ENCODE assay signal across 1 cellular context in genomic region chr10:101060951-101061813, GRCh38.
TF ChIP-seq lines count a peak whose summit lies in the region.

No MANE protein-coding gene starts in this region.

TF ChIP-seq in HepG2, 621 proteins besides CTCF, POLR2A, EP300 and RAD21 (continued from another document and continues in another):
- TF ChIP-seq ZNF432 (CRISPR knock-in tag; IDR thresholded peaks at IDR 0.05; ENCODE audit: borderline replicate concordance) = peak; percentile 65; the same call in 1 of the 2 replicates
- TF ChIP-seq MBD4 (IDR thresholded peaks at IDR 0.05; ENCODE audit: borderline replicate concordance, low read length) = no peak
- TF ChIP-seq ZNF101 (CRISPR knock-in tag; IDR thresholded peaks at IDR 0.05; ENCODE audit: borderline replicate concordance, low read depth) = no peak
- TF ChIP-seq KLF13 (CRISPR knock-in tag; IDR thresholded peaks at IDR 0.05) = no peak
- TF ChIP-seq RAD51 (IDR thresholded peaks at IDR 0.05; ENCODE audit: borderline replicate concordance) = no peak
- 0 out of 2 replicates have a peak, but pooled peaks have one; percentile 60 for TF ChIP-seq IRF9 (CRISPR knock-in tag; IDR thresholded peaks at IDR 0.05; ENCODE audit: borderline replicate concordance)
- no peak; the same call in 1 of the 2 replicates for TF ChIP-seq ZBTB42 (CRISPR knock-in tag; IDR thresholded peaks at IDR 0.05)
- TF ChIP-seq ZNF451 (CRISPR knock-in tag; IDR thresholded peaks at IDR 0.05) = 0 out of 2 replicates have a peak, but pooled peaks have one; percentile 34
- TF ChIP-seq YEATS2 (CRISPR knock-in tag; IDR thresholded peaks at IDR 0.05; ENCODE audit: borderline replicate concordance) = peak; percentile 52
- TF ChIP-seq ZNF263 (CRISPR knock-in tag; IDR thresholded peaks at IDR 0.05) = no peak
- 0 out of 2 replicates have a peak, but pooled peaks have one; percentile 45 for TF ChIP-seq EEA1 (CRISPR knock-in tag; IDR thresholded peaks at IDR 0.05; ENCODE audit: borderline replicate concordance)
- TF ChIP-seq ZNF614 (CRISPR knock-in tag; IDR thresholded peaks at IDR 0.05; ENCODE audit: borderline replicate concordance) = peak; percentile 79; the same call in 1 of the 2 replicates
- peak; percentile 39; the same call in 1 of the 2 replicates for TF ChIP-seq ZNF746 (CRISPR knock-in tag; IDR thresholded peaks at IDR 0.05)
- TF ChIP-seq ZNF543 (CRISPR knock-in tag; IDR thresholded peaks at IDR 0.05) = peak; percentile 71; the same call in 1 of the 2 replicates
- peak; percentile 51; the same call in 1 of the 2 replicates for TF ChIP-seq NKX3-1 (CRISPR knock-in tag; IDR thresholded peaks at IDR 0.05)
- no peak for TF ChIP-seq ATAD3A (CRISPR knock-in tag; IDR thresholded peaks at IDR 0.05)
- TF ChIP-seq ATF6 (CRISPR knock-in tag; conservative IDR thresholded peaks at IDR 0.05) = no peak
- 0 out of 2 replicates have a peak, but pooled peaks have one; percentile 41 for TF ChIP-seq ZBTB7A (CRISPR knock-in tag; IDR thresholded peaks at IDR 0.05)
- no peak for TF ChIP-seq ZNF329 (CRISPR knock-in tag; IDR thresholded peaks at IDR 0.05; ENCODE audit: low read depth)
- TF ChIP-seq MEIS1 (CRISPR knock-in tag; IDR thresholded peaks at IDR 0.05; ENCODE audit: borderline replicate concordance) = peak; percentile 66; the same call in 1 of the 2 replicates
- no peak; the same call in 1 of the 2 replicates for TF ChIP-seq ZNF598 (CRISPR knock-in tag; IDR thresholded peaks at IDR 0.05; ENCODE audit: borderline replicate concordance)
- TF ChIP-seq TBX3 (IDR thresholded peaks at IDR 0.05; ENCODE audit: borderline replicate concordance) = no peak
- TF ChIP-seq ZNF468 (CRISPR knock-in tag; IDR thresholded peaks at IDR 0.05) = 0 out of 2 replicates have a peak, but pooled peaks have one; percentile 41
- TF ChIP-seq TFDP1 (CRISPR knock-in tag; IDR thresholded peaks at IDR 0.05; ENCODE audit: borderline replicate concordance) = no peak; the same call in 1 of the 2 replicates
- peak; percentile 95 for TF ChIP-seq POLR2G (IDR thresholded peaks at IDR 0.05; ENCODE audit: low read depth, low read length)
- TF ChIP-seq ZNF335 (CRISPR knock-in tag; IDR thresholded peaks at IDR 0.05) = no peak
- TF ChIP-seq HOXA9 (CRISPR knock-in tag; IDR thresholded peaks at IDR 0.05; ENCODE audit: borderline replicate concordance) = peak; percentile 88
- TF ChIP-seq DRAP1 (CRISPR knock-in tag; IDR thresholded peaks at IDR 0.05) = peak; percentile 91
- peak in 1 of 2 experiments; percentile 69; a peak in 2 of 4 replicates for TF ChIP-seq KLF16 (CRISPR knock-in tag; IDR thresholded peaks at IDR 0.05)
- TF ChIP-seq KDM2A (CRISPR knock-in tag; IDR thresholded peaks at IDR 0.05; ENCODE audit: borderline replicate concordance, low read depth) = peak; percentile 77; the same call in 1 of the 2 replicates
- 0 out of 2 replicates have a peak, but pooled peaks have one; percentile 54 for TF ChIP-seq ZSCAN29 (CRISPR knock-in tag; conservative IDR thresholded peaks at IDR 0.05)
- no peak for TF ChIP-seq U2AF1 (optimal IDR thresholded peaks at IDR 0.05; ENCODE audit: low read depth, low read length)
- TF ChIP-seq ZNF414 (CRISPR knock-in tag; IDR thresholded peaks at IDR 0.05) = peak; percentile 71; the same call in 1 of the 2 replicates
- no peak for TF ChIP-seq ZNF484 (CRISPR knock-in tag; IDR thresholded peaks at IDR 0.05; ENCODE audit: borderline replicate concordance, low read depth)
- TF ChIP-seq ZNF775 (CRISPR knock-in tag; IDR thresholded peaks at IDR 0.05; ENCODE audit: borderline replicate concordance) = no peak
- TF ChIP-seq SMAD3 (CRISPR knock-in tag; IDR thresholded peaks at IDR 0.05) = no peak
- no peak for TF ChIP-seq ZNF839 (CRISPR knock-in tag; IDR thresholded peaks at IDR 0.05; ENCODE audit: borderline replicate concordance)
- TF ChIP-seq BCL3 (CRISPR knock-in tag; IDR thresholded peaks at IDR 0.05) = 0 out of 2 replicates have a peak, but pooled peaks have one; percentile 56
- 0 out of 2 replicates have a peak, but pooled peaks have one; percentile 35 for TF ChIP-seq SRY (CRISPR knock-in tag; IDR thresholded peaks at IDR 0.05)
- peak; percentile 32; the same call in 1 of the 2 replicates for TF ChIP-seq ZNF546 (CRISPR knock-in tag; conservative IDR thresholded peaks at IDR 0.05)
- 0 out of 2 replicates have a peak, but pooled peaks have one; percentile 12 for TF ChIP-seq ZNF296 (CRISPR knock-in tag; conservative IDR thresholded peaks at IDR 0.05)
- TF ChIP-seq KDM1A (CRISPR knock-in tag; IDR thresholded peaks at IDR 0.05) = no peak
- peak; percentile 83; the same call in 1 of the 2 replicates for TF ChIP-seq ZSCAN21 (CRISPR knock-in tag; IDR thresholded peaks at IDR 0.05; ENCODE audit: borderline replicate concordance)
- peak; percentile 97 for TF ChIP-seq AGO2 (optimal IDR thresholded peaks at IDR 0.05; ENCODE audit: low read depth, low read length)
- peak; percentile 81 for TF ChIP-seq BATF2 (CRISPR knock-in tag; IDR thresholded peaks at IDR 0.05)
- 0 out of 2 replicates have a peak, but pooled peaks have one; percentile 18 for TF ChIP-seq ZNF264 (CRISPR knock-in tag; IDR thresholded peaks at IDR 0.05)
- no peak for TF ChIP-seq ZEB1 (IDR thresholded peaks at IDR 0.05; ENCODE audit: insufficient replicate concordance, low read depth)
- TF ChIP-seq TFE3 (CRISPR knock-in tag; IDR thresholded peaks at IDR 0.05) = no peak; the same call in 1 of the 2 replicates
- TF ChIP-seq BHLHE40 (IDR thresholded peaks at IDR 0.05; ENCODE audit: low read length) = no peak
- peak; percentile 46 for TF ChIP-seq CBX1 (IDR thresholded peaks at IDR 0.05; ENCODE audit: low read depth)
- peak; percentile 58; the same call in 1 of the 2 replicates for TF ChIP-seq ZNF782 (CRISPR knock-in tag; IDR thresholded peaks at IDR 0.05; ENCODE audit: borderline replicate concordance)
- TF ChIP-seq BRF2 (CRISPR knock-in tag; IDR thresholded peaks at IDR 0.05) = 0 out of 2 replicates have a peak, but pooled peaks have one; percentile 46
- TF ChIP-seq DMAP1 (CRISPR knock-in tag; IDR thresholded peaks at IDR 0.05) = peak; percentile 95
- peak; percentile 16; the same call in 1 of the 2 replicates for TF ChIP-seq HINFP (CRISPR knock-in tag; IDR thresholded peaks at IDR 0.05; ENCODE audit: low read depth)
- peak; percentile 75; the same call in 1 of the 2 replicates for TF ChIP-seq ZNF878 (CRISPR knock-in tag; IDR thresholded peaks at IDR 0.05)
- 0 out of 2 replicates have a peak, but pooled peaks have one; percentile 16 for TF ChIP-seq MXD4 (CRISPR knock-in tag; IDR thresholded peaks at IDR 0.05)
- peak; percentile 90 for TF ChIP-seq PHF8 (CRISPR knock-in tag; IDR thresholded peaks at IDR 0.05)
- peak; percentile 74 for TF ChIP-seq ZNF770 (CRISPR knock-in tag; IDR thresholded peaks at IDR 0.05)
- TF ChIP-seq KLF6 (CRISPR knock-in tag; IDR thresholded peaks at IDR 0.05) = peak; percentile 72
